Comparison of ENCODE assay signal across 8 cellular contexts in genomic region chr6:14799928-14800327, GRCh38.
A peak's percentile ranks its signal among the peaks of the same experiment; 100 is the strongest.
DNase-seq lines count a peak whose midpoint lies in the region; ATAC-seq, FAIRE-seq and TF ChIP-seq lines count a peak whose summit lies in the region.

No MANE protein-coding gene starts in this region.

- intact Hi-C loops in activated B cell treated with CpG ODN at 0.5 μM for 24 hours (cut with micrococcal nuclease), result loop anchor here (2.0 kb wide), 1 partner anchor 21 kb away; no protein-coding TSS in a partner anchor
- intact Hi-C loops in pancreas (cut with DNase I), result no loop called here

- H3K36me3 ChIP-seq in pancreas, result no peaks in the 10 kb centered on the region

- no peak overlapping the region for H3K4me3 ChIP-seq in foreskin fibroblast (ENCODE audit: low read depth in 1 of 2, low read length in 2 of 2)
- no peak overlapping the region for H3K4me3 ChIP-seq in pancreas

- no peaks in the 10 kb centered on the region for H3K27me3 Mint-ChIP-seq in activated B cell treated with CpG ODN at 0.5 μM for 24 hours

- no peak for TF ChIP-seq CTCF in activated B cell treated with CpG ODN at 0.5 μM for 24 hours (IDR thresholded peaks at IDR 0.05)
- TF ChIP-seq CTCF in foreskin fibroblast (IDR thresholded peaks at IDR 0.05; ENCODE audit: low read depth, low read length), result no peak
- TF ChIP-seq CTCF in pancreas (IDR thresholded peaks at IDR 0.05), result no peak

- H3K4me3 Mint-ChIP-seq in activated B cell treated with CpG ODN at 0.5 μM for 24 hours, result no peak overlapping the region

- peak; percentile 52 for DNase-seq in DMS114 treated with DMSO at 0.1 percent for 48 hours (lab: John Stamatoyannopoulos, UW; ENCODE audit: unreplicated experiment)
- peak; percentile 83 for DNase-seq in NCI-H2029 (lab: John Stamatoyannopoulos, UW)
- no peak for DNase-seq in activated B cell treated with CpG ODN at 0.5 μM for 24 hours
- peak; percentile 60 to 82 for DNase-seq in foreskin fibroblast
- DNase-seq in pancreas, result peak in 4 of 6 donors; percentile 57 to 77 (median 68)

- no peak overlapping the region for H3K27ac Mint-ChIP-seq in activated B cell treated with CpG ODN at 0.5 μM for 24 hours

- no peaks in the 10 kb centered on the region for H3K9me3 Mint-ChIP-seq in activated B cell treated with CpG ODN at 0.5 μM for 24 hours

- peak; percentile 82 for ATAC-seq in GM21825 (IDR thresholded peaks at IDR 0.05; ENCODE audit: unreplicated experiment)
- peak; percentile 77 for ATAC-seq in activated B cell treated with CpG ODN at 0.5 μM for 24 hours (ENCODE audit: low read depth)
- ATAC-seq in pancreas, result peak; percentile 93 to 98 (median 98)
- no peak for ATAC-seq in GM18870 (IDR thresholded peaks at IDR 0.05; ENCODE audit: unreplicated experiment)
- ATAC-seq in HG03354 (IDR thresholded peaks at IDR 0.05; ENCODE audit: poor library complexity, severe bottlenecking, unreplicated experiment), result no peak

- no peaks in the 10 kb centered on the region for H3K36me3 Mint-ChIP-seq in activated B cell treated with CpG ODN at 0.5 μM for 24 hours (ENCODE audit: low read depth)

- H3K9me3 ChIP-seq in pancreas, result no peaks in the 10 kb centered on the region

- no peaks in the 10 kb centered on the region for H3K27me3 ChIP-seq in pancreas

- POLR2A ChIA-PET in activated B cell treated with CpG ODN at 0.5 μM for 24 hours (lab: Charles Lee), result interaction anchor here (0.5 kb wide), 1 partner anchor 73 kb away, joined by 3 read pairs; no protein-coding TSS in a partner anchor

- peaks cover 9% of the 10 kb centered on the region for H3K4me1 Mint-ChIP-seq in activated B cell treated with CpG ODN at 0.5 μM for 24 hours

- H3K4me1 ChIP-seq in pancreas, result peaks cover 0 to 4% (median 0%) of the 10 kb centered on the region in 3 donors

- no peak overlapping the region for H3K27ac ChIP-seq in pancreas

- CTCF ChIA-PET in activated B cell treated with CpG ODN at 0.5 μM for 24 hours (lab: Charles Lee), result no interaction called here

- FAIRE-seq in pancreas (lab: Jason Lieb, UNC), result peak; percentile 75

Comparison
In these comparisons a context has a peak if more than half of its experiments do, and no peak if none do; other contexts are left out.
1. ATAC-seq: peak in GM21825 (single experiment), activated B cell treated with CpG ODN at 0.5 μM for 24 hours (single experiment) and pancreas (4 of 4); none in GM18870 (single experiment) and HG03354 (single experiment).